ENCODE assay signal across 24 cellular contexts in the genomic region with DNA sequence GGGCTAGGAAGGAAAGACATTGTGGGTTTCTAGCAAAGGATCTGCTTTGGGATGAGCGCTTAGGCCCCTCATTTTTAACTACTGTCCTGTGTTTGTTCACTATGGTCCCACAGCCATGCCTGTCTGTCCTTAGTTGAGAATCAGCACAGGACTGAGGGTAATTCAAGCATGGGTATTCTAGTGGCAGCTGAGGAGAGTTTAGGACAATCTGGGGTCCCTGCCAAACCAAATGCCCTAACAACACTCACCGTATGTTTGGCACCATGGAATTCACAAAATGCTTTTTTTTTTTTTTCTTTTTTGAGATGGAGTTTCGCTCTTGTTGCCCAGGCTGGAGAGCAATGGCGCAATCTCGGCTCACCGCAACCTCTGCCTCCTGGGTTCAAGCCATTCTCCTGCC. TPM values are rescaled to one million over a fixed set of nuclear protein-coding genes. Genes with fewer than 3 reads are reported as not detected.
A peak's percentile ranks its signal among the peaks of the same experiment; 100 is the strongest.
DNase-seq lines count a peak whose midpoint lies in the region; ATAC-seq, FAIRE-seq and TF ChIP-seq lines count a peak whose summit lies in the region.
"Had no signal": no experiment of that assay in that cellular context is flagged by ENCODE, and none has a peak within 500 bp of the region (broad histone marks: within the 10 kb centered on the region; RNA-seq: fewer than 3 reads in every experiment).

No MANE protein-coding gene starts in this region.

- H3K27ac ChIP-seq in ACC112 (ENCODE audit: low read depth, low read length) = peak overlapping the region; percentile 8; the same call in 1 of the 2 replicates
- H3K27ac ChIP-seq in caudate nucleus (ENCODE audit: low read depth, low read length) = peak overlapping the region; percentile 46
- H3K27ac ChIP-seq in gastrocnemius medialis = no peak overlapping the region
- H3K27ac ChIP-seq: 22Rv1; BLaER1 treated with 17β-estradiol and CSF1 and Interleukin-3, amounts not matched to agents 10 nM and 100 nM had no signal

- H3K36me3 ChIP-seq in ACC112 (ENCODE audit: insufficient read depth, low read length) (no peaks in the 10 kb centered on the region), gastrocnemius medialis (no peaks in the 10 kb centered on the region)
- H3K36me3 ChIP-seq: BE2C, HAP-1 had no signal

- ATAC-seq in gastrocnemius medialis (no peak), GM18870 (IDR thresholded peaks at IDR 0.05; ENCODE audit: unreplicated experiment) (no peak)

- in situ Hi-C loops in gastrocnemius medialis (cut with MboI; ENCODE audit: low sequenced_read_pairs in 4 of 4) = no loop called here

- no peak overlapping the region for H3K4me3 ChIP-seq in ACC112 (ENCODE audit: low read depth, low read length)
- H3K4me3 ChIP-seq in gastrocnemius medialis = no peak overlapping the region
- H3K4me3 ChIP-seq: BLaER1 treated with 17β-estradiol and CSF1 and Interleukin-3, amounts not matched to agents 10 nM and 100 nM; HAP-1 had no signal

- H3K79me2 ChIP-seq in ACC112 (ENCODE audit: control insufficient read depth, insufficient read depth, low read length, unreplicated experiment) = peaks cover 61% of the 10 kb centered on the region

- TF ChIP-seq POLR2A in gastrocnemius medialis (IDR thresholded peaks at IDR 0.05) = no peak

- H3K27me3 ChIP-seq in ACC112 (ENCODE audit: insufficient read depth, low read length) (no peaks in the 10 kb centered on the region), gastrocnemius medialis (no peaks in the 10 kb centered on the region)
- H3K27me3 ChIP-seq: BE2C; BLaER1 treated with 17β-estradiol and CSF1 and Interleukin-3, amounts not matched to agents 10 nM and 100 nM had no signal

- intact Hi-C loops in gastrocnemius medialis (cut with DNase I; ENCODE audit: low total_unique reads) = no loop called here

- no peaks in the 10 kb centered on the region for H3K9me3 ChIP-seq in gastrocnemius medialis
- H3K9me3 ChIP-seq: BE2C, HAP-1 had no signal

- FAIRE-seq in HTR-8/SVneo (lab: Jason Lieb, UNC) = no peak
- FAIRE-seq: D721Med, GM12891, GM18507, H54 had no signal

- DNase-seq in caudate nucleus (lab: John Stamatoyannopoulos, UW) (peak in 1 of 61 donors; percentile 4), myocyte (ENCODE audit: low read depth) (peak; percentile 33), HTR-8/SVneo (ENCODE audit: insufficient read length, low spot score) (no peak), gastrocnemius medialis (no peak)
- DNase-seq: ACHN; AML-193; BE2C; CD4-positive, alpha-beta T cell; CD8-positive, alpha-beta memory T cell; DMS 273 treated with DMSO at 0.1 percent for 48 hours; DMS79; EL; GF-D8; GOT3; HFFc6 had no signal

- no peak overlapping the region for H2AFZ ChIP-seq in ACC112 (ENCODE audit: low read length, unreplicated experiment)

- TF ChIP-seq CTCF in gastrocnemius medialis (IDR thresholded peaks at IDR 0.05 in 4 of 5, conservative IDR thresholded peaks at IDR 0.05 in 1 of 5) = no peak

- H3K4me1 ChIP-seq in ACC112 (ENCODE audit: control insufficient read depth, insufficient read depth, low read length, unreplicated experiment) (peaks cover 15% of the 10 kb centered on the region), gastrocnemius medialis (peaks cover 24 to 31% of the 10 kb centered on the region in 2 donors)

RNA-seq across cellular contexts. Expression of gene ARHGEF11, which starts 10.4 kb away (rescaled TPM):
- total RNA-seq in myocyte (19.3 and 22.0 TPM in 2 replicates), gastrocnemius medialis (10 to 100 TPM; 19.5 to 33.4 (median 27.7) TPM)
- polyA plus RNA-seq in myocyte (2012) = 13.6 TPM

Comparison
In these comparisons a context has a peak if more than half of its experiments do, and no peak if none do; other contexts are left out.
1. H3K27ac ChIP-seq: peak in ACC112 (single experiment) and caudate nucleus (single experiment); none in gastrocnemius medialis (0 of 4).